ENCODE assay signal across 11 cellular contexts in genomic region chr14:90193925-90194324, GRCh38.
DNase-seq lines count a peak whose midpoint lies in the region; ATAC-seq and TF ChIP-seq lines count a peak whose summit lies in the region.
"Had no signal": no experiment of that assay in that cellular context is flagged by ENCODE, and none has a peak within 500 bp of the region (broad histone marks: within the 10 kb centered on the region; RNA-seq: fewer than 3 reads in every experiment).

No MANE protein-coding gene starts in this region.

- DNase-seq in activated CD4-positive, CD25-positive, alpha-beta regulatory T cell treated with anti-CD3 and anti-CD28 coated beads, Interleukin-2, amount 50 U/mL, for 72 hours, result peak; percentile 37
- DNase-seq in GM13976 (ENCODE audit: low spot score) (no peak), natural killer cell (no peak), putamen (ENCODE audit: low spot score) (no peak)
- no peak for DNase-seq in stimulated activated naive B cell treated with anti-CD40 and anti-IgM and Interleukin-4, amounts not matched to agents 10 μg/mL and 1 μg/mL and 100 μg/mL, for 72 hours
- DNase-seq: NCI-H2171 had no signal

- no peaks in the 10 kb centered on the region for H3K4me1 Mint-ChIP-seq in natural killer cell
- no peaks in the 10 kb centered on the region for H3K4me1 Mint-ChIP-seq in stimulated activated naive B cell treated with anti-CD40 and anti-IgM and Interleukin-4, amounts not matched to agents 10 μg/mL and 1 μg/mL and 100 μg/mL, for 72 hours
- H3K4me1 Mint-ChIP-seq: central memory CD8-positive, alpha-beta T cell had no signal

- no peak for ATAC-seq in activated CD4-positive, CD25-positive, alpha-beta regulatory T cell treated with anti-CD3 and anti-CD28 coated beads, Interleukin-2, amount 50 U/mL, for 24 hours
- no peak for ATAC-seq in natural killer cell
- ATAC-seq in GM21515 (IDR thresholded peaks at IDR 0.05; ENCODE audit: unreplicated experiment), result no peak
- no peak for ATAC-seq in stimulated activated naive B cell treated with anti-CD40 and anti-IgM and Interleukin-4, amounts not matched to agents 10 μg/mL and 1 μg/mL and 100 μg/mL, for 72 hours (replicated peaks)

- in situ Hi-C loops in GM13976 (cut with MboI; ENCODE audit: low sequenced_read_pairs, unreplicated experiment), result no loop called here

- no peak overlapping the region for H3K27ac Mint-ChIP-seq in natural killer cell
- no peak overlapping the region for H3K27ac Mint-ChIP-seq in stimulated activated naive B cell treated with anti-CD40 and anti-IgM and Interleukin-4, amounts not matched to agents 10 μg/mL and 1 μg/mL and 100 μg/mL, for 72 hours

- no peak overlapping the region for H3K4me3 Mint-ChIP-seq in natural killer cell
- H3K4me3 Mint-ChIP-seq in stimulated activated naive B cell treated with anti-CD40 and anti-IgM and Interleukin-4, amounts not matched to agents 10 μg/mL and 1 μg/mL and 100 μg/mL, for 72 hours, result no peak overlapping the region
- H3K4me3 Mint-ChIP-seq: central memory CD8-positive, alpha-beta T cell had no signal

- intact Hi-C loops in natural killer cell (cut with micrococcal nuclease), result no loop called here

- no peak overlapping the region for H3K27ac ChIP-seq in VCaP
- H3K27ac ChIP-seq: BLaER1 treated with 17β-estradiol and CSF1 and Interleukin-3, amounts not matched to agents 10 nM and 100 nM had no signal

- H3K9me3 Mint-ChIP-seq in natural killer cell, result no peaks in the 10 kb centered on the region
- no peaks in the 10 kb centered on the region for H3K9me3 Mint-ChIP-seq in stimulated activated naive B cell treated with anti-CD40 and anti-IgM and Interleukin-4, amounts not matched to agents 10 μg/mL and 1 μg/mL and 100 μg/mL, for 72 hours
- H3K9me3 Mint-ChIP-seq: central memory CD8-positive, alpha-beta T cell had no signal

- peak; percentile 47 for TF ChIP-seq CTCF in GM13976 (IDR thresholded peaks at IDR 0.05; ENCODE audit: borderline replicate concordance, control extremely low read depth, extremely low read depth, insufficient read depth, missing control alignments)
- TF ChIP-seq CTCF in VCaP (conservative IDR thresholded peaks at IDR 0.05), result peak; percentile 29; the same call in 1 of the 2 replicates
- peak; percentile 30 for TF ChIP-seq CTCF in natural killer cell (IDR thresholded peaks at IDR 0.05)

- H3K36me3 Mint-ChIP-seq in natural killer cell, result no peaks in the 10 kb centered on the region
- H3K36me3 Mint-ChIP-seq in stimulated activated naive B cell treated with anti-CD40 and anti-IgM and Interleukin-4, amounts not matched to agents 10 μg/mL and 1 μg/mL and 100 μg/mL, for 72 hours, result no peaks in the 10 kb centered on the region

- H3K27me3 Mint-ChIP-seq in natural killer cell (ENCODE audit: low read depth in 2 of 2), result peaks cover 14 to 39% of the 10 kb centered on the region in 2 donors
- H3K27me3 Mint-ChIP-seq in stimulated activated naive B cell treated with anti-CD40 and anti-IgM and Interleukin-4, amounts not matched to agents 10 μg/mL and 1 μg/mL and 100 μg/mL, for 72 hours, result peaks cover 31 to 40% of the 10 kb centered on the region in 2 donors
